In genomic region chr2:101831351-101831865, GRCh38 we compare ENCODE assay signal across 8 cellular contexts.
DNase-seq lines count a peak whose midpoint lies in the region; ATAC-seq and TF ChIP-seq lines count a peak whose summit lies in the region.

No MANE protein-coding gene starts in this region.

- H3K27me3 ChIP-seq in liver (ENCODE audit: control insufficient read depth in 4 of 4, insufficient read depth in 4 of 4, low read length in 3 of 4) = no peaks in the 10 kb centered on the region

- peak; percentile 91 to 96 for TF ChIP-seq RAD21 in liver (IDR thresholded peaks at IDR 0.05)

- peaks cover 0 to 38% (median 21%) of the 10 kb centered on the region in 4 donors for H3K36me3 ChIP-seq in liver (ENCODE audit: control insufficient read depth in 4 of 4, insufficient read depth in 3 of 4, low read depth in 1 of 4, low read length in 3 of 4)

- peak; percentile 80 for ATAC-seq in HG02642 (IDR thresholded peaks at IDR 0.05; ENCODE audit: poor library complexity, unreplicated experiment)

- WGBS in liver = 31% methylated on average over 5 of the region's 5 CpGs

- no peak overlapping the region for H3K9ac ChIP-seq in liver (ENCODE audit: low read depth in 1 of 2, low read length in 2 of 2)

- H3K4me3 ChIP-seq in liver (ENCODE audit: low read depth in 1 of 3, low read length in 3 of 3) = no peak overlapping the region

- TF ChIP-seq CTCF in liver (IDR thresholded peaks at IDR 0.05; ENCODE audit: low read depth, low read length, missing input control) = peak; percentile 76

- H3K27ac ChIP-seq in liver (ENCODE audit: low read depth in 1 of 2, low read length in 2 of 2) = peak overlapping the region; percentile 53 to 70

- H3K4me1 ChIP-seq in liver (ENCODE audit: control insufficient read depth in 4 of 4, insufficient read depth in 4 of 4, low read length in 3 of 4) = peaks cover 0 to 27% (median 16%) of the 10 kb centered on the region in 4 donors

- H3K9me3 ChIP-seq in liver (ENCODE audit: control insufficient read depth in 4 of 4, low read length in 3 of 4) = no peaks in the 10 kb centered on the region

- DNase-seq in NCI-H1436 (lab: John Stamatoyannopoulos, UW) (peak; percentile 25), NCI-H1436 treated with DMSO at 0.1 percent for 48 hours (lab: John Stamatoyannopoulos, UW) (no peak), NCI-H2107 treated with DMSO at 0.1 percent for 48 hours (lab: John Stamatoyannopoulos, UW; ENCODE audit: unreplicated experiment) (peak; percentile 65), cerebellar nuclear complex (lab: John Stamatoyannopoulos, UW) (peak; percentile 37 to 89)
- DNase-seq in activated CD4-positive, alpha-beta T cell treated with anti-CD3 and anti-CD28 coated beads for 1 hour = peak; percentile 46
- peak; percentile 46 to 53 for DNase-seq in stimulated activated CD4-positive, alpha-beta T cell treated with anti-CD3 and anti-CD28 coated beads, Interleukin-4, amount 100 ng/mL, for 4 hours

TF ChIP-seq in liver, 16 proteins besides CTCF, POLR2A, EP300 and RAD21:
- TF ChIP-seq RXRA (IDR thresholded peaks at IDR 0.05) (peak in 1 of 2 donors; percentile 26), FOXA1 (IDR thresholded peaks at IDR 0.05) (peak; percentile 15), MAX (IDR thresholded peaks at IDR 0.05) (peak; percentile 4), REST (IDR thresholded peaks at IDR 0.05) (no peak), HNF4G (IDR thresholded peaks at IDR 0.05) (no peak), NR2F2 (IDR thresholded peaks at IDR 0.05) (no peak), TAF1 (conservative IDR thresholded peaks at IDR 0.05) (no peak), HNF4A (conservative IDR thresholded peaks at IDR 0.05) (peak in 1 of 2 donors; percentile 9), YY1 (IDR thresholded peaks at IDR 0.05) (peak; percentile 21)
